21 cellular contexts compared by ENCODE assay signal in the genomic region with DNA sequence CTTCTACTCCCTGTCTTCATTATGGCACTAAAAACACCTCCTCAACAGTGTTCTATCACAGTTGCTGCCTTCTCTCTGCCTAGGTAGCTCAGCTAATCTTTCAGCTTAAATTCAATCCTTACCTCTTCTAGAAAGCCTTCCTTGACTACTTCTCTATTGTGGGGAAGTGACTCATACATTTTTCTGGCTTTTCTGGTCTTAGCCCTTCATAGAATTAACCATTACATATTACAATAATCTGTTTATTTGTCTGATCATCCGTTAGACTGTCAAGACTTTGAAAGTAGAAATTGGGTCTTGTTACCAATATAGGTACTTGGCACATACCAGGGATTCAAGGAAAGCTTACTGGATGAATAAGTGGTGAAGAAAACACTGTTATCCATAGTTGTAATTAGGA.
"Had no signal": no experiment of that assay in that cellular context is flagged by ENCODE, and none has a peak within 500 bp of the region (broad histone marks: within the 10 kb centered on the region; RNA-seq: fewer than 3 reads in every experiment).

No MANE protein-coding gene starts in this region.

- H3K27ac Mint-ChIP-seq: activated naive CD4-positive, alpha-beta T cell treated with anti-CD3 and anti-CD28 coated beads, Interleukin-2, amount 50 U/mL, for 72 hours; activated T-cell treated with anti-CD3 and anti-CD28 coated beads, Interleukin-2, amount 50 U/mL, for 24 hours; activated T-helper 17 cell treated with anti-CD3 and anti-CD28 coated beads, Interleukin-2, amount 50 U/mL, for 72 hours; effector memory CD8-positive, alpha-beta T cell; naive thymus-derived CD4-positive, alpha-beta T cell; neural progenitor cell; T-helper 1 cell treated with Interleukin-12 subunit alpha and Interleukin-12 subunit beta and Interleukin-4 antibody, amounts not matched to agents 30 μg/mL and 1 μg/mL, for 36 hours; WTC11 had no signal

- H3K4me3 ChIP-seq: esophagus squamous epithelium, heart right ventricle, lower lobe of right lung, neural progenitor cell, spleen, upper lobe of left lung had no signal

- H3K36me3 Mint-ChIP-seq: activated naive CD4-positive, alpha-beta T cell treated with anti-CD3 and anti-CD28 coated beads, Interleukin-2, amount 50 U/mL, for 72 hours; naive thymus-derived CD4-positive, alpha-beta T cell; neural progenitor cell; WTC11 had no signal

- H3K4me3 Mint-ChIP-seq: activated T-cell treated with anti-CD3 and anti-CD28 coated beads, Interleukin-2, amount 50 U/mL, for 24 hours; activated T-helper 17 cell treated with anti-CD3 and anti-CD28 coated beads, Interleukin-2, amount 50 U/mL, for 72 hours; central memory CD8-positive, alpha-beta T cell; effector memory CD8-positive, alpha-beta T cell; naive thymus-derived CD4-positive, alpha-beta T cell; neural progenitor cell; T-helper 1 cell treated with Interleukin-12 subunit alpha and Interleukin-12 subunit beta and Interleukin-4 antibody, amounts not matched to agents 30 μg/mL and 1 μg/mL, for 36 hours; WTC11 had no signal

- H3K27me3 Mint-ChIP-seq: central memory CD8-positive, alpha-beta T cell; effector memory CD8-positive, alpha-beta T cell had no signal

- DNase-seq: activated CD4-positive, alpha-beta T cell treated with anti-CD3 and anti-CD28 coated beads, Interleukin-2, amount 50 U/mL, for 4 hours; activated CD8-positive, alpha-beta memory T cell treated with anti-CD3 and anti-CD28 coated beads for 24 hours; activated CD8-positive, alpha-beta memory T cell treated with anti-CD3 and anti-CD28 coated beads, Interleukin-2, amount 50 U/mL, for 4 hours; activated T-cell treated with anti-CD3 and anti-CD28 coated beads, Interleukin-2, amount 50 U/mL, for 24 hours; aorta; effector memory CD8-positive, alpha-beta T cell; esophagus squamous epithelium; heart right ventricle; lower lobe of right lung; naive thymus-derived CD4-positive, alpha-beta T cell; spleen; stimulated activated CD4-positive, alpha-beta T cell treated with anti-CD3 and anti-CD28 coated beads, Interleukin-4, amount 100 ng/mL, for 24 hours; stimulated activated naive CD8-positive, alpha-beta T cell treated with anti-CD3 and anti-CD28 coated beads, Interleukin-15, Interleukin-2, amounts not matched to agents 100 U/mL and 50 U/mL, for 24 hours; T1000; upper lobe of left lung had no signal

- ATAC-seq: activated naive CD4-positive, alpha-beta T cell treated with anti-CD3 and anti-CD28 coated beads, Interleukin-2, amount 50 U/mL, for 72 hours; activated T-helper 17 cell treated with anti-CD3 and anti-CD28 coated beads, Interleukin-2, amount 50 U/mL, for 72 hours; effector memory CD8-positive, alpha-beta T cell; heart right ventricle; lower lobe of right lung; naive thymus-derived CD4-positive, alpha-beta T cell; stimulated activated naive CD8-positive, alpha-beta T cell treated with anti-CD3 and anti-CD28 coated beads, Interleukin-15, Interleukin-2, amounts not matched to agents 100 U/mL and 50 U/mL, for 24 hours; WTC11 had no signal

- H3K9me3 Mint-ChIP-seq: activated T-cell treated with anti-CD3 and anti-CD28 coated beads, Interleukin-2, amount 50 U/mL, for 24 hours; activated T-helper 17 cell treated with anti-CD3 and anti-CD28 coated beads, Interleukin-2, amount 50 U/mL, for 72 hours; neural progenitor cell; T-helper 1 cell treated with Interleukin-12 subunit alpha and Interleukin-12 subunit beta and Interleukin-4 antibody, amounts not matched to agents 30 μg/mL and 1 μg/mL, for 36 hours; WTC11 had no signal

- H3K27ac ChIP-seq: esophagus squamous epithelium, heart right ventricle, lower lobe of right lung, neural progenitor cell, spleen, upper lobe of left lung had no signal

- H3K4me1 Mint-ChIP-seq: activated T-helper 17 cell treated with anti-CD3 and anti-CD28 coated beads, Interleukin-2, amount 50 U/mL, for 72 hours; central memory CD8-positive, alpha-beta T cell; naive thymus-derived CD4-positive, alpha-beta T cell; neural progenitor cell had no signal
